In the genomic region with DNA sequence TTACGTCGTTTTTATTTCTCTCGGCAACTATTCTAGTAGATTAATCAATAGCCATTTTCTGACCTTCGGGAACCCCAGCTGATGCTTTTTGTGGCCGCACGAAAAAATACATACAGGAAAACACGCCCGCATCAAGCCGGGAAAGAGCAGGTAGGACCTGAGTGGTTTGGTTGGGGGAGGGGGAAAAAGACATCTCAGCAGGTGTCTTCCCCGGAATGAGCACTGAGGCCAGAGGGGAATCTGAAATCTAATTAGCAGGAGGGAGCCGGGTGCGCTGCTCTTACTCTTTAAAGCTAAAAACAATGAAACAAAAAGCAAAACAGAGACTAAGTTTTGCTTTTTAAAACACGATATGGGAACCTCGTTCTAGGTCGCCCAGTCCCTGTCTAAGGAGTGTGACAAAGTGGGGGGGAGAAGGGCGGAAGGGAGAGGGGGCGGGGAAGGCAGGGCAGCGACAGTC, we compare ENCODE assay signal across 8 cellular contexts. TPM values are rescaled to one million over a fixed set of nuclear protein-coding genes. Genes with fewer than 3 reads are reported as not detected.
DNase-seq lines count a peak whose midpoint lies in the region; ATAC-seq and TF ChIP-seq lines count a peak whose summit lies in the region.

No MANE protein-coding gene starts in this region.

- peak overlapping the region; percentile 57 for H3K4me3 ChIP-seq in HL-60 (replicated peaks; ENCODE audit: insufficient read depth, low read length)

- no peak overlapping the region for H3K27ac Mint-ChIP-seq in osteocyte (ENCODE audit: unreplicated experiment)

- peaks cover 10% of the 10 kb centered on the region for H3K36me3 Mint-ChIP-seq in osteocyte (ENCODE audit: unreplicated experiment)

- peaks cover 27% of the 10 kb centered on the region for H3K4me1 Mint-ChIP-seq in osteocyte (ENCODE audit: unreplicated experiment)

- peaks cover 6% of the 10 kb centered on the region for H3K9me3 Mint-ChIP-seq in osteocyte (ENCODE audit: unreplicated experiment)

- H3K4me3 Mint-ChIP-seq in osteocyte (ENCODE audit: unreplicated experiment): peak overlapping the region; percentile 72

- no peak overlapping the region for H3K27ac ChIP-seq in HL-60 (replicated peaks)

- peaks cover 78% of the 10 kb centered on the region for H3K27me3 ChIP-seq in HL-60 (ENCODE audit: insufficient read depth, poor library complexity, severe bottlenecking)

- ATAC-seq in GM18907 (IDR thresholded peaks at IDR 0.05; ENCODE audit: unreplicated experiment) (peak; percentile 38), HG03565 (IDR thresholded peaks at IDR 0.05; ENCODE audit: unreplicated experiment) (no peak), HG03175 (IDR thresholded peaks at IDR 0.05; ENCODE audit: unreplicated experiment) (no peak), GM18858 (IDR thresholded peaks at IDR 0.05; ENCODE audit: unreplicated experiment) (no peak)

- DNase-seq in HL-60 (ENCODE audit: low read depth in 1 of 2, low spot score in 1 of 2) (no peak), ecto neural progenitor cell (ENCODE audit: low spot score) (peak; percentile 48), osteocyte (ENCODE audit: extremely low spot score, unreplicated experiment) (no peak), nucleus accumbens (lab: John Stamatoyannopoulos, UW) (no peak)

- TF ChIP-seq CTCF in HL-60 (IDR thresholded peaks at IDR 0.05; ENCODE audit: insufficient read depth, low read length) (no peak), osteocyte (IDR thresholded peaks at IDR 0.05) (no peak)

- peaks cover 73% of the 10 kb centered on the region for H3K27me3 Mint-ChIP-seq in osteocyte (ENCODE audit: unreplicated experiment)

RNA-seq across cellular contexts. Expression of a gene that starts 0.5 kb away (rescaled TPM):
- total RNA-seq in osteocyte: not detected in 2 replicates

RNA-seq across cellular contexts. Expression of a gene that starts 45.6 kb away (rescaled TPM):
- 10.9 and 13.6 TPM in 2 replicates for total RNA-seq in osteocyte
